ENCODE assay signal across 25 cellular contexts in the genomic region with DNA sequence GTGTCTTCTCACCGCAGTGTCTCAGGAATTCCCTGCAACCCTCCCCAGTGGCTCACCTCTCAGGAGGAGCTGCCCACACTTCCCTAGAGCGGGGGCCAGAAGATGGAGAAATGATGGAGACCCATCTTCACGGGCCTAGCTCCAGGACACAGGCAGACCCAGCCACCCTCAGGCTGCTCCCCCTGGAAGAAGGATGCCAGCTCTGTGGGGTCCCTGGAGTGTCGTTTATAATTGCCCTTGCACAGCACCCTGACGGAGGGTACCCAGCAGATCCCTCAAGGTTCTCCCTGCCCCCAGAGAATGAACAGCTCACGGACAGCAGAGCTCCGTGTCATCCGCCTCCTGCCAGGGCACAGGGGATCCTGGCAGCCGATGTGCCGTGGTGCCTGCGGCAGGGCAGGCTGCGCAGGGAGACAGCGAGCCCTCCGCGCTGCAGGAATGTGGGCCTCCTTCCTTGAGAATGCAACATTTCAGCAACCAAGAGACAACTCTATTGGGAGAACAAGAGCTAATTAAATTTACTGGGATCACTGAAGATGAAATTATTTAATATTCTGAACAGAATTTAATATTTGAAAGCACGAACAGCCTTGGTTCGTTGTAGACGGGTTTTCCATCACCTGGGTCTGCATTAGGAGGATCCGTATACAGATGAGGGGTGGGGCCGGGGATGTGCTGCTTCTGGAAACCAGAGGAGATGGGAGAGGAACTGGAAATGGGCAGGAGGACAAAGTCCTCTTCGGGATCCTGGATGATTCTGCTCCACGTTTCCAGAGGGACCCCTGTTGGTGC. TPM values are rescaled to one million over a fixed set of nuclear protein-coding genes. Genes with fewer than 3 reads are reported as not detected.
DNase-seq lines count a peak whose midpoint lies in the region; ATAC-seq and TF ChIP-seq lines count a peak whose summit lies in the region.
"Had no signal": no experiment of that assay in that cellular context is flagged by ENCODE, and none has a peak within 500 bp of the region (broad histone marks: within the 10 kb centered on the region; RNA-seq: fewer than 3 reads in every experiment).

No MANE protein-coding gene starts in this region.

- no peak for TF ChIP-seq CTCF in RWPE2 (IDR thresholded peaks at IDR 0.05; ENCODE audit: poor library complexity, severe bottlenecking)

- no peaks in the 10 kb centered on the region for H3K36me3 Mint-ChIP-seq in activated T-cell treated with anti-CD3 and anti-CD28 coated beads, Interleukin-2, amount 50 U/mL, for 4 hours (ENCODE audit: insufficient read depth)
- H3K36me3 Mint-ChIP-seq in activated T-helper 1 cell treated with anti-CD3 and anti-CD28 coated beads, Interleukin-12 subunit alpha, Interleukin-12 subunit beta, Interleukin-2, Interleukin-4 antibody, amounts not matched to agents 30 ng/mL and 10 ng/mL and 1 ng/mL, durations not matched to agents 14 hours and 24 hours and 36 hours (ENCODE audit: low read depth) = no peaks in the 10 kb centered on the region
- H3K36me3 Mint-ChIP-seq: immature natural killer cell had no signal

- peak; percentile 0 for DNase-seq in activated T-cell treated with anti-CD3 and anti-CD28 coated beads, Interleukin-2, amount 50 U/mL, for 4 hours
- DNase-seq in activated T-cell treated with anti-CD3 and anti-CD28 coated beads for 4 hours (no peak), RWPE2 (ENCODE audit: low spot score) (peak; percentile 24), iPS-NIHi11 (ENCODE audit: low spot score) (peak; percentile 6), COR-L47 (lab: John Stamatoyannopoulos, UW) (no peak), KG1 (lab: John Stamatoyannopoulos, UW) (no peak)
- DNase-seq in stimulated activated CD8-positive, alpha-beta memory T cell treated with anti-CD3 and anti-CD28 coated beads, Interleukin-4, amount 100 ng/mL, for 48 hours = peak; percentile 10
- no peak for DNase-seq in activated T-helper 1 cell treated with anti-CD3 and anti-CD28 coated beads, Interleukin-12 subunit alpha, Interleukin-12 subunit beta, Interleukin-2, Interleukin-4 antibody, amounts not matched to agents 30 ng/mL and 10 ng/mL and 1 ng/mL, durations not matched to agents 14 hours and 24 hours and 36 hours (ENCODE audit: low spot score)
- DNase-seq: activated CD4-positive, alpha-beta T cell treated with anti-CD3 and anti-CD28 coated beads, Interleukin-2, amount 50 U/mL, for 1 hour; amygdala; central memory CD4-positive, alpha-beta T cell; effector memory CD8-positive, alpha-beta T cell; immature natural killer cell; mesenchymal stem cell; NCI-H1417; NCI-H2171 treated with DMSO at 0.1 percent for 48 hours; NCI-H748 treated with DMSO at 0.1 percent for 48 hours; retina; T-helper 9 cell had no signal

- intact Hi-C loops in activated T-helper 1 cell treated with anti-CD3 and anti-CD28 coated beads, Interleukin-12 subunit alpha, Interleukin-12 subunit beta, Interleukin-2, Interleukin-4 antibody, amounts not matched to agents 30 ng/mL and 10 ng/mL and 1 ng/mL, durations not matched to agents 14 hours and 24 hours and 36 hours (cut with micrococcal nuclease) = no loop called here

- H3K27ac ChIP-seq in RWPE2 (ENCODE audit: poor library complexity, severe bottlenecking) = no peak overlapping the region
- H3K27ac ChIP-seq: heart left ventricle had no signal

- no peak overlapping the region for H3K4me3 ChIP-seq in RWPE2 (ENCODE audit: severe bottlenecking)
- H3K4me3 ChIP-seq: heart left ventricle had no signal

- peaks cover 71% of the 10 kb centered on the region for H3K27me3 ChIP-seq in RWPE2 (ENCODE audit: insufficient read depth, poor library complexity, severe bottlenecking)

- no peaks in the 10 kb centered on the region for H3K4me1 Mint-ChIP-seq in activated T-cell treated with anti-CD3 and anti-CD28 coated beads, Interleukin-2, amount 50 U/mL, for 4 hours (ENCODE audit: low read depth)
- no peaks in the 10 kb centered on the region for H3K4me1 Mint-ChIP-seq in activated T-helper 1 cell treated with anti-CD3 and anti-CD28 coated beads, Interleukin-12 subunit alpha, Interleukin-12 subunit beta, Interleukin-2, Interleukin-4 antibody, amounts not matched to agents 30 ng/mL and 10 ng/mL and 1 ng/mL, durations not matched to agents 14 hours and 24 hours and 36 hours (ENCODE audit: low read depth)
- H3K4me1 Mint-ChIP-seq: activated T-helper 17 cell treated with anti-CD3 and anti-CD28 coated beads, Interleukin-2, amount 50 U/mL, for 72 hours; immature natural killer cell had no signal

- H3K27me3 Mint-ChIP-seq in activated T-cell treated with anti-CD3 and anti-CD28 coated beads, Interleukin-2, amount 50 U/mL, for 4 hours (ENCODE audit: low read depth) = peaks cover 54% of the 10 kb centered on the region
- peaks cover 8% of the 10 kb centered on the region for H3K27me3 Mint-ChIP-seq in activated T-helper 1 cell treated with anti-CD3 and anti-CD28 coated beads, Interleukin-12 subunit alpha, Interleukin-12 subunit beta, Interleukin-2, Interleukin-4 antibody, amounts not matched to agents 30 ng/mL and 10 ng/mL and 1 ng/mL, durations not matched to agents 14 hours and 24 hours and 36 hours (ENCODE audit: insufficient read depth)

- H3K4me1 ChIP-seq in RWPE2 (ENCODE audit: insufficient read depth, poor library complexity, severe bottlenecking) = no peaks in the 10 kb centered on the region
- H3K4me1 ChIP-seq: heart left ventricle had no signal

- H3K9me3 ChIP-seq in RWPE2 (ENCODE audit: severe bottlenecking) = no peaks in the 10 kb centered on the region

- H3K27ac Mint-ChIP-seq in activated T-helper 1 cell treated with anti-CD3 and anti-CD28 coated beads, Interleukin-12 subunit alpha, Interleukin-12 subunit beta, Interleukin-2, Interleukin-4 antibody, amounts not matched to agents 30 ng/mL and 10 ng/mL and 1 ng/mL, durations not matched to agents 14 hours and 24 hours and 36 hours = no peak overlapping the region
- H3K27ac Mint-ChIP-seq: activated T-helper 17 cell treated with anti-CD3 and anti-CD28 coated beads, Interleukin-2, amount 50 U/mL, for 72 hours; CD4-positive, alpha-beta T cell; effector memory CD8-positive, alpha-beta T cell; immature natural killer cell; stimulated activated naive CD8-positive, alpha-beta T cell treated with anti-CD3 and anti-CD28 coated beads, Interleukin-15, Interleukin-2, amounts not matched to agents 100 ng/mL and 50 ng/mL, for 24 hours had no signal

- no peak for ATAC-seq in activated T-cell treated with anti-CD3 and anti-CD28 coated beads, Interleukin-2, amount 50 U/mL, for 4 hours
- no peak for ATAC-seq in RWPE2 (ENCODE audit: low read depth)
- ATAC-seq: activated T-helper 17 cell treated with anti-CD3 and anti-CD28 coated beads, Interleukin-2, amount 50 U/mL, for 72 hours; effector memory CD8-positive, alpha-beta T cell; heart left ventricle had no signal

- no peaks in the 10 kb centered on the region for H3K36me3 ChIP-seq in RWPE2 (ENCODE audit: low read depth)
- H3K36me3 ChIP-seq: heart left ventricle had no signal

- peaks cover under 1% of the 10 kb centered on the region for H3K9me3 Mint-ChIP-seq in activated T-cell treated with anti-CD3 and anti-CD28 coated beads, Interleukin-2, amount 50 U/mL, for 4 hours
- H3K9me3 Mint-ChIP-seq in activated T-helper 1 cell treated with anti-CD3 and anti-CD28 coated beads, Interleukin-12 subunit alpha, Interleukin-12 subunit beta, Interleukin-2, Interleukin-4 antibody, amounts not matched to agents 30 ng/mL and 10 ng/mL and 1 ng/mL, durations not matched to agents 14 hours and 24 hours and 36 hours = no peaks in the 10 kb centered on the region
- H3K9me3 Mint-ChIP-seq: CD4-positive, alpha-beta T cell; effector memory CD8-positive, alpha-beta T cell; immature natural killer cell; stimulated activated naive CD8-positive, alpha-beta T cell treated with anti-CD3 and anti-CD28 coated beads, Interleukin-15, Interleukin-2, amounts not matched to agents 100 ng/mL and 50 ng/mL, for 24 hours had no signal

- H3K4me3 Mint-ChIP-seq in activated T-cell treated with anti-CD3 and anti-CD28 coated beads, Interleukin-2, amount 50 U/mL, for 4 hours = no peak overlapping the region
- no peak overlapping the region for H3K4me3 Mint-ChIP-seq in activated T-helper 1 cell treated with anti-CD3 and anti-CD28 coated beads, Interleukin-12 subunit alpha, Interleukin-12 subunit beta, Interleukin-2, Interleukin-4 antibody, amounts not matched to agents 30 ng/mL and 10 ng/mL and 1 ng/mL, durations not matched to agents 14 hours and 24 hours and 36 hours
- H3K4me3 Mint-ChIP-seq: activated T-helper 17 cell treated with anti-CD3 and anti-CD28 coated beads, Interleukin-2, amount 50 U/mL, for 72 hours; CD4-positive, alpha-beta T cell; effector memory CD8-positive, alpha-beta T cell; immature natural killer cell; neural crest cell; stimulated activated naive CD8-positive, alpha-beta T cell treated with anti-CD3 and anti-CD28 coated beads, Interleukin-15, Interleukin-2, amounts not matched to agents 100 ng/mL and 50 ng/mL, for 24 hours had no signal

RNA-seq across cellular contexts. Expression of a gene that starts 21.0 kb away (rescaled TPM):
- not detected for total RNA-seq in activated T-cell treated with anti-CD3 and anti-CD28 coated beads, Interleukin-2, amount 50 U/mL, for 4 hours
- total RNA-seq in activated T-helper 1 cell treated with anti-CD3 and anti-CD28 coated beads, Interleukin-12 subunit alpha, Interleukin-12 subunit beta, Interleukin-2, Interleukin-4 antibody, amounts not matched to agents 30 ng/mL and 10 ng/mL and 1 ng/mL, durations not matched to agents 14 hours and 24 hours and 36 hours = not detected in 2 replicates
- total RNA-seq: activated T-helper 17 cell treated with anti-CD3 and anti-CD28 coated beads, Interleukin-2, amount 50 U/mL, for 72 hours; CD4-positive, alpha-beta T cell; heart left ventricle; SK-MEL-5 had no signal

Comparison
In these comparisons a context has a peak if more than half of its experiments do, and no peak if none do; other contexts are left out.
1. DNase-seq: peak in activated T-cell treated with anti-CD3 and anti-CD28 coated beads, Interleukin-2, amount 50 U/mL, for 4 hours (single experiment), RWPE2 (single experiment), iPS-NIHi11 (single experiment) and stimulated activated CD8-positive, alpha-beta memory T cell treated with anti-CD3 and anti-CD28 coated beads, Interleukin-4, amount 100 ng/mL, for 48 hours (single experiment); none in activated T-cell treated with anti-CD3 and anti-CD28 coated beads for 4 hours (single experiment), COR-L47 (single experiment), KG1 (single experiment) and activated T-helper 1 cell treated with anti-CD3 and anti-CD28 coated beads, Interleukin-12 subunit alpha, Interleukin-12 subunit beta, Interleukin-2, Interleukin-4 antibody, amounts not matched to agents 30 ng/mL and 10 ng/mL and 1 ng/mL, durations not matched to agents 14 hours and 24 hours and 36 hours (single experiment).